17 cellular contexts compared by ENCODE assay signal in the genomic region with DNA sequence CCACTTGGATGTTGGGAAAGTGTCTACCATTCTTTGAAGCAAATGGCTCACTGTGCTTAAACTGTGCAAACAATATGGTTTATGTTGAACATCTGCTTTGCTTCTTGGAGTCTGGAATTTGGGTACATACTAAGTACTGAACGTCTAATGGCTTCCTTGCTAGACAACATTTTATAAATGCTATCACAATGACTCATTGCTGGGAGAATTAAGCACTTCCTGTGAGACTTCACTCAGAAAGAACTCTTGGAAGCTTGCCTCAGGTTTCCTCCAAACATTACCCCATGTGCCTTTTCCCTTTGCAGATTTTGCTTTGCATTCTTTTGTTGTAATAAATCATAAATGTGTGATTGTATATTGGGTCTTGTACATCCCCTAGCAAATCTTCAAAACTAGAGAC.
DNase-seq lines count a peak whose midpoint lies in the region; ATAC-seq, FAIRE-seq and TF ChIP-seq lines count a peak whose summit lies in the region.
"Had no signal": no experiment of that assay in that cellular context is flagged by ENCODE, and none has a peak within 500 bp of the region (broad histone marks: within the 10 kb centered on the region; RNA-seq: fewer than 3 reads in every experiment).

No MANE protein-coding gene starts in this region.

- peak; percentile 42 for DNase-seq in ACHN
- DNase-seq in HPDE6-E6E7 (ENCODE audit: extremely low spot score): peak; percentile 26
- DNase-seq in bronchial epithelial cell (ENCODE audit: low read depth): peak; percentile 92
- peak; percentile 77 for DNase-seq in kidney epithelial cell (ENCODE audit: low read depth)
- no peak for DNase-seq in testis
- no peak for DNase-seq in stimulated activated naive CD4-positive, alpha-beta T cell treated with Interleukin-2 at 50 U/mL for 16 hours (lab: John Stamatoyannopoulos, UW)
- DNase-seq in AG20443 (ENCODE audit: low spot score): no peak
- DNase-seq: activated T-cell treated with anti-CD3 and anti-CD28 coated beads, Interleukin-2, amount 50 U/mL, for 48 hours; BE2C; cerebellar nuclear complex; GF-D8; midbrain; SIG-M5; stimulated activated CD4-positive, alpha-beta T cell treated with anti-CD3 and anti-CD28 coated beads, Interleukin-4, amount 100 ng/mL, for 4 hours had no signal

- TF ChIP-seq CTCF in bronchial epithelial cell (IDR thresholded peaks at IDR 0.05; ENCODE audit: insufficient read depth, low read length, severe bottlenecking) (no peak), kidney epithelial cell (IDR thresholded peaks at IDR 0.05; ENCODE audit: insufficient read depth, low read length, poor library complexity, severe bottlenecking) (no peak), testis (IDR thresholded peaks at IDR 0.05) (no peak)

- no peak for TF ChIP-seq POLR2A in testis (IDR thresholded peaks at IDR 0.05)

- H3K4me3 ChIP-seq in bronchial epithelial cell (ENCODE audit: low read depth, low read length) (no peak overlapping the region), kidney epithelial cell (ENCODE audit: low read depth, low read length) (no peak overlapping the region), testis (no peak overlapping the region)
- H3K4me3 ChIP-seq: prostate gland had no signal

- no peak for ATAC-seq in HG03095 (IDR thresholded peaks at IDR 0.05; ENCODE audit: unreplicated experiment)
- ATAC-seq: WTC11 had no signal

- intact Hi-C loops in testis (cut with DNase I; ENCODE audit: low total_unique reads): no loop called here

- no peaks in the 10 kb centered on the region for H3K9me3 ChIP-seq in testis
- H3K9me3 ChIP-seq: BE2C, prostate gland had no signal

- H3K27ac ChIP-seq in testis: no peak overlapping the region
- H3K27ac ChIP-seq: prostate gland had no signal

- H3K27me3 ChIP-seq in bronchial epithelial cell (ENCODE audit: control insufficient read depth, insufficient read depth, low read length) (no peaks in the 10 kb centered on the region), kidney epithelial cell (ENCODE audit: control insufficient read depth, insufficient read depth, low read length) (no peaks in the 10 kb centered on the region), testis (no peaks in the 10 kb centered on the region)
- H3K27me3 ChIP-seq: BE2C had no signal

- H3K36me3 ChIP-seq in bronchial epithelial cell (ENCODE audit: control insufficient read depth, insufficient read depth, low read length) (no peaks in the 10 kb centered on the region), kidney epithelial cell (ENCODE audit: control insufficient read depth, insufficient read depth, low read length) (no peaks in the 10 kb centered on the region), testis (ENCODE audit: low read depth, missing control alignments) (no peaks in the 10 kb centered on the region)
- H3K36me3 ChIP-seq: BE2C, prostate gland had no signal

- peak; percentile 94 for FAIRE-seq in bronchial epithelial cell (lab: Jason Lieb, UNC)

- in situ Hi-C loops in ACHN (cut with HindIII; ENCODE audit: low pct_ligation_motif_present, low pct_unique_long_range_greater_than_20kb, low sequenced_read_pairs): no loop called here

- no peaks in the 10 kb centered on the region for H3K4me1 ChIP-seq in testis
- H3K4me1 ChIP-seq: BE2C, prostate gland had no signal

- 38 to 46% methylated on average over 1 of the region's 1 CpG for WGBS in testis, 2 donors

Comparison
In these comparisons a context has a peak if more than half of its experiments do, and no peak if none do; other contexts are left out.
1. DNase-seq: peak in ACHN (single experiment), HPDE6-E6E7 (single experiment), bronchial epithelial cell (single experiment) and kidney epithelial cell (single experiment); none in testis (single experiment), stimulated activated naive CD4-positive, alpha-beta T cell treated with Interleukin-2 at 50 U/mL for 16 hours (single experiment) and AG20443 (single experiment).